8 cellular contexts compared by ENCODE assay signal in the genomic region with DNA sequence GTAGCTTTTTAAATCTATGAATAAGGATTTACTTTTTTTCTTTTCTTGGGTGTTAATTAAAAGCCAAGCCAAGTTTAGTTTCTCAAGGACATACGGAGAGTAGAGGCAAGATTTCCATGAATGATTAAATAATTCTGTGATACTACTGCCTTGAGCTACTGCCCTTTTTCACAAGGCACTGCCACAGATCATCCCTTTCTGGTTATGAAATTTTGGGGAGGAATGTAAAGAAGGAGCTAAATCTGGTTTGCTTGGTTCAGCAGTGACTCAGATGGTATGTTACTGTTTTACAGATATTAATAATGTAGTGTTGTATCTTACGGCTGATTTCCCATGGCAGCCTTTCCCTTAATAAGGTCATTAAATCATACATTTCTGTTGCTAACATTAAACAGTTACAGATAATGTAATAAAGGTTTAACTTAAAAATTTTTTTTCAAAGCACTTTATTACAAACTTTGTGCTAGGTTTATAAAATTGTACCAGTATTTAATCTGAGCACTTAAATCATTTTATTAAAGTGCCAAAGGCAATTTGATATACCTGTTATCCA. TPM values are rescaled to one million over a fixed set of nuclear protein-coding genes. Genes with fewer than 3 reads are reported as not detected.
DNase-seq lines count a peak whose midpoint lies in the region; ATAC-seq, FAIRE-seq and TF ChIP-seq lines count a peak whose summit lies in the region.

No MANE protein-coding gene starts in this region.

- CTCF ChIA-PET in activated CD8-positive, alpha-beta memory T cell treated with anti-CD3 and anti-CD28 coated beads, Interleukin-2, amount 10 ng/mL, durations not matched to agents 7 days and 5 days (lab: Charles Lee) = interaction anchor here (0.6 to 1.8 kb wide), 6 partner anchors 9 to 306 kb away, joined by 3 to 7 read pairs (median 4); no protein-coding TSS in a partner anchor

- peak overlapping the region in 2 of 3 donors; percentile 84 to 86 for H3K4me3 ChIP-seq in thyroid gland (replicated peaks in 1 of 3)

- TF ChIP-seq POLR2A in thyroid gland (IDR thresholded peaks at IDR 0.05) (no peak), GM12892 (IDR thresholded peaks at IDR 0.05; ENCODE audit: low read depth, low read length) (no peak)

- peaks cover 42% of the 10 kb centered on the region for H3K4me1 Mint-ChIP-seq in activated CD8-positive, alpha-beta memory T cell treated with anti-CD3 and anti-CD28 coated beads, Interleukin-2, amount 10 ng/mL, durations not matched to agents 7 days and 5 days
- H3K4me1 Mint-ChIP-seq in activated T-helper 17 cell treated with anti-CD3 and anti-CD28 coated beads, Interleukin-2, amount 50 U/mL, for 72 hours = peaks cover 21% of the 10 kb centered on the region

- H3K27me3 ChIP-seq in thyroid gland = no peaks in the 10 kb centered on the region

- H3K27me3 Mint-ChIP-seq in activated CD8-positive, alpha-beta memory T cell treated with anti-CD3 and anti-CD28 coated beads, Interleukin-2, amount 10 ng/mL, durations not matched to agents 7 days and 5 days = no peaks in the 10 kb centered on the region
- H3K27me3 Mint-ChIP-seq in activated T-helper 17 cell treated with anti-CD3 and anti-CD28 coated beads, Interleukin-2, amount 50 U/mL, for 72 hours = no peaks in the 10 kb centered on the region

- DNase-seq in activated CD8-positive, alpha-beta memory T cell treated with anti-CD3 and anti-CD28 coated beads, Interleukin-2, amount 10 ng/mL, durations not matched to agents 7 days and 5 days = no peak
- DNase-seq in activated CD8-positive, alpha-beta memory T cell treated with anti-CD3 and anti-CD28 coated beads, Interleukin-2, amount 50 U/mL, for 4 hours = no peak
- DNase-seq in iris pigment epithelial cell (ENCODE audit: low read depth) (peak; percentile 83), thyroid gland (no peak), GM12892 (ENCODE audit: insufficient read length) (no peak)

- no peak for ATAC-seq in activated CD8-positive, alpha-beta memory T cell treated with anti-CD3 and anti-CD28 coated beads, Interleukin-2, amount 10 ng/mL, durations not matched to agents 7 days and 5 days
- ATAC-seq in activated T-helper 17 cell treated with anti-CD3 and anti-CD28 coated beads, Interleukin-2, amount 50 U/mL, for 72 hours (replicated peaks) = peak; percentile 11
- no peak for ATAC-seq in HG03095 (IDR thresholded peaks at IDR 0.05; ENCODE audit: unreplicated experiment)
- no peak for ATAC-seq in HG02852 (IDR thresholded peaks at IDR 0.05; ENCODE audit: unreplicated experiment)

- peaks cover 21 to 47% of the 10 kb centered on the region in 2 donors for H3K4me1 ChIP-seq in thyroid gland

- no peak for TF ChIP-seq CTCF in thyroid gland (IDR thresholded peaks at IDR 0.05)

- no peaks in the 10 kb centered on the region for H3K36me3 ChIP-seq in thyroid gland

- H3K27ac Mint-ChIP-seq in activated CD8-positive, alpha-beta memory T cell treated with anti-CD3 and anti-CD28 coated beads, Interleukin-2, amount 10 ng/mL, durations not matched to agents 7 days and 5 days = peak overlapping the region; percentile 99
- peak overlapping the region; percentile 99 for H3K27ac Mint-ChIP-seq in activated T-helper 17 cell treated with anti-CD3 and anti-CD28 coated beads, Interleukin-2, amount 50 U/mL, for 72 hours

- H3K9me3 ChIP-seq in thyroid gland = no peaks in the 10 kb centered on the region

- H3K4me3 Mint-ChIP-seq in activated CD8-positive, alpha-beta memory T cell treated with anti-CD3 and anti-CD28 coated beads, Interleukin-2, amount 10 ng/mL, durations not matched to agents 7 days and 5 days = peak overlapping the region; percentile 93
- peak overlapping the region; percentile 99 for H3K4me3 Mint-ChIP-seq in activated T-helper 17 cell treated with anti-CD3 and anti-CD28 coated beads, Interleukin-2, amount 50 U/mL, for 72 hours

- peak overlapping the region in 2 of 3 donors; percentile 100 for H3K27ac ChIP-seq in thyroid gland

- 33 to 59% methylated on average over 2 of the region's 2 CpGs for WGBS in thyroid gland, 2 donors

- H3K36me3 Mint-ChIP-seq in activated CD8-positive, alpha-beta memory T cell treated with anti-CD3 and anti-CD28 coated beads, Interleukin-2, amount 10 ng/mL, durations not matched to agents 7 days and 5 days = peaks cover 26% of the 10 kb centered on the region
- peaks cover 74% of the 10 kb centered on the region for H3K36me3 Mint-ChIP-seq in activated T-helper 17 cell treated with anti-CD3 and anti-CD28 coated beads, Interleukin-2, amount 50 U/mL, for 72 hours (ENCODE audit: low read depth)

- H3K9me3 Mint-ChIP-seq in activated CD8-positive, alpha-beta memory T cell treated with anti-CD3 and anti-CD28 coated beads, Interleukin-2, amount 10 ng/mL, durations not matched to agents 7 days and 5 days (ENCODE audit: low read depth) = no peaks in the 10 kb centered on the region
- no peaks in the 10 kb centered on the region for H3K9me3 Mint-ChIP-seq in activated T-helper 17 cell treated with anti-CD3 and anti-CD28 coated beads, Interleukin-2, amount 50 U/mL, for 72 hours

- intact Hi-C loops in thyroid gland (cut with DNase I) = no loop called here

- FAIRE-seq in GM12892 (lab: Jason Lieb, UNC) = no peak

RNA-seq across cellular contexts. Expression of a gene that starts 2.6 kb away (rescaled TPM):
- total RNA-seq in activated CD8-positive, alpha-beta memory T cell treated with anti-CD3 and anti-CD28 coated beads, Interleukin-2, amount 10 ng/mL, durations not matched to agents 7 days and 5 days = 100 to 1,000 TPM; 109 to 177 TPM
- 100 to 1,000 TPM; 118 to 403 TPM for total RNA-seq in activated T-helper 17 cell treated with anti-CD3 and anti-CD28 coated beads, Interleukin-2, amount 50 U/mL, for 72 hours
- 100 to 1,000 TPM in 3 of 4 donors, 10 to 100 TPM in 1; 89.2 to 218 (median 168) TPM for total RNA-seq in thyroid gland
- polyA plus RNA-seq in GM12892 (2012; ENCODE audit: missing spikeins) = 163 TPM
